In the genomic region with DNA sequence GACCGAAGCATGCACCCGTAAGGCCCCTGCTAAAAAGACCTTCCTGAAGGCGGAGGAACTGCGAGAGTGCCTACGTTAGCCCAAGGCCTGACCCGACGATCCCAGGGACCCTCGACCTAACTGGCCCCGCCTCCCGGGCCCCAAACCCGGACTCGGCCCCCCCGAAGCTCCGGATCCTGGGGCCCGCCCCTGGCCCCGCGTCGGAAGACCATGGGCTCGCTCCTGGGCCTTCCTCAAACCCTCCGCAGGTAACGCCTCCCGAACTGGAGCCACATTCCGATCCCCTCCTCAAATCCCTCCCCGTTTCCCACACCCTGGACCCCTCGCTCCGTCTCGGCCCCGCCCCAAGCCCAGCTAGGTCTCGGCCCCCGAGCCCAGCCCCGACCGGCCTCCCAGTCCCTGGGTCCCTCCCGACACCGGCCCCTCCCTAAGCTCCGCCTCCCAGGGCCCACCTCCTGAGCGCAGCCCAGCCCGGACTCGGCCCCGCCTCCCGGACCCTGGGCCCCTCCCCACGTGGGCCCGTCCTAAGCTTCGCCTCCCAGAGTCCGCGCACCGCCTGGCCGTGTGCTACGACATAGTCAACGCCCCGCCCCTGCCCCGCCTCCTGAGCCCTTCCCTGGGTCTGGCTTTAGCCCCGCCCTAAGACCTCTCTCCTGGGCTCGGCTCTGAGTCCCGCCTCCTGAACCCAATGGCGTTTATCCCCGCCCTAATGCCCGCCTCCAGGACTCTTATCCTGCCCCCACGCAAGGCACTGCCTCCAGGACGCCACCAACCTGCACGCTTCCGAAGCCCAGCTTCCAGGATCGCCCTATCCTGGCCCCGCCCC, we compare ENCODE assay signal across 8 cellular contexts. TPM values are rescaled to one million over a fixed set of nuclear protein-coding genes. Genes with fewer than 3 reads are reported as not detected.
DNase-seq lines count a peak whose midpoint lies in the region; ATAC-seq, FAIRE-seq and TF ChIP-seq lines count a peak whose summit lies in the region.
"Not testable (repeated sequence)": the region's sequence is repeated elsewhere in the genome, so short reads cannot be mapped to it uniquely, and the experiment has no call there.

No MANE protein-coding gene starts in this region.

- ATAC-seq in A549: peak; percentile 81 to 93
- peak; percentile 69 for ATAC-seq in GM19372 (IDR thresholded peaks at IDR 0.05; ENCODE audit: low read depth, unreplicated experiment)

- H3K79me2 ChIP-seq in SK-N-SH (ENCODE audit: insufficient read depth): not testable (repeated sequence)

- not testable (repeated sequence) for TF ChIP-seq POLR2A in A549 (IDR thresholded peaks at IDR 0.05; ENCODE audit: low read length); lower leg skin (IDR thresholded peaks at IDR 0.05)

- WGBS in A549 (ENCODE audit: missing lambda C conversion rate): 17% methylated on average over 1 of the region's 63 CpGs
- under 1% methylated on average over 31 of the region's 63 CpGs for WGBS in SK-N-SH (ENCODE audit: low lambda C conversion rate)
- 1% methylated on average over 35 to 57 of the region's 63 CpGs for WGBS in lower leg skin, 2 donors

- DNase-seq in A549 (ENCODE audit: low read depth in 1 of 2, low spot score in 1 of 2) (peak; percentile 46 to 93), LNCaP clone FGC (ENCODE audit: low read depth) (peak; percentile 38), SK-N-SH (peak; percentile 81), epidermal melanocyte (ENCODE audit: insufficient read length, low spot score) (peak; percentile 23), lower leg skin (ENCODE audit: low spot score in 2 of 2) (peak; percentile 98 to 100)
- peak; percentile 94 for DNase-seq in activated T-helper 9 cell treated with anti-CD3 and anti-CD28 coated beads, Interleukin-2, amount 50 U/mL, for 16 hours (ENCODE audit: low read depth)
- peak; percentile 93 to 96 (median 93) for DNase-seq in stimulated activated CD4-positive, alpha-beta T cell treated with anti-CD3 and anti-CD28 coated beads, Interleukin-12 subunit alpha, Interleukin-12 subunit beta, amount 100 ng/mL, for 48 hours (ENCODE audit: low read depth in 2 of 3, low spot score in 1 of 3)

- POLR2A ChIA-PET in A549 (lab: Yijun Ruan, JAX): interaction anchor here (1.2 kb wide), 1 partner anchor 539 kb away, joined by 3 read pairs; no protein-coding TSS in a partner anchor
- POLR2A ChIA-PET in SK-N-SH (lab: Yijun Ruan, JAX): not testable (repeated sequence)

- TF ChIP-seq CTCF in A549 (IDR thresholded peaks at IDR 0.05); LNCaP clone FGC (IDR thresholded peaks at IDR 0.05; ENCODE audit: control insufficient read depth, extremely low read depth, insufficient read depth); SK-N-SH (IDR thresholded peaks at IDR 0.05); lower leg skin (IDR thresholded peaks at IDR 0.05): not testable (repeated sequence)

- H3K27ac ChIP-seq in A549 (peak overlapping the region; percentile 78 to 99), SK-N-SH (ENCODE audit: low read depth in 2 of 2, low read length in 1 of 2) (peak overlapping the region; percentile 47 to 55; a peak in 3 of 4 replicates)

- not testable (repeated sequence) for H3K27me3 ChIP-seq in SK-N-SH (ENCODE audit: insufficient read depth)

- not testable (repeated sequence) for H3K36me3 ChIP-seq in SK-N-SH (replicated peaks in 1 of 2; ENCODE audit: control insufficient read depth in 1 of 2, insufficient read depth in 2 of 2, low read length in 1 of 2)

- peak overlapping the region; percentile 79 for H3K4me2 ChIP-seq in A549
- H3K4me2 ChIP-seq in SK-N-SH: peak overlapping the region; percentile 70

- H3K9me3 ChIP-seq in A549, SK-N-SH: not testable (repeated sequence)

- CTCF ChIA-PET in A549 (lab: Yijun Ruan, JAX); SK-N-SH (lab: Yijun Ruan, JAX): not testable (repeated sequence)

- not testable (repeated sequence) for H3K4me1 ChIP-seq in A549; SK-N-SH (ENCODE audit: control insufficient read depth in 1 of 2, insufficient read depth in 2 of 2, low read depth in 1 of 2, low read length in 1 of 2)

- H3K4me3 ChIP-seq in A549 (peak overlapping the region; percentile 64), LNCaP clone FGC (ENCODE audit: low read depth, low read length) (peak overlapping the region; percentile 43), SK-N-SH (ENCODE audit: low read depth in 2 of 2, low read length in 1 of 2) (peak overlapping the region; percentile 55 to 76), lower leg skin (ENCODE audit: low read depth, poor library complexity, severe bottlenecking) (peak overlapping the region; percentile 53)

- intact Hi-C loops in lower leg skin (cut with DNase I; ENCODE audit: low total_unique reads): not testable (repeated sequence)

- H3K9ac ChIP-seq in SK-N-SH: peak overlapping the region; percentile 71

- peak overlapping the region; percentile 93 for H2AFZ ChIP-seq in SK-N-SH (ENCODE audit: low read depth)

- TF ChIP-seq EP300 in A549 (IDR thresholded peaks at IDR 0.05); SK-N-SH (IDR thresholded peaks at IDR 0.05; ENCODE audit: borderline replicate concordance in 1 of 2, low read depth in 1 of 2, low read length in 1 of 2): not testable (repeated sequence)

- TF ChIP-seq RAD21 in A549 (conservative IDR thresholded peaks at IDR 0.05 in 1 of 2, IDR thresholded peaks at IDR 0.05 in 1 of 2); SK-N-SH (IDR thresholded peaks at IDR 0.05; ENCODE audit: low read length): not testable (repeated sequence)

- not testable (repeated sequence) for H3K9me2 ChIP-seq in SK-N-SH

- FAIRE-seq in A549 (lab: Jason Lieb, UNC): not testable (repeated sequence)

- not testable (repeated sequence) for H3F3A ChIP-seq in SK-N-SH (replicated peaks; ENCODE audit: insufficient read depth)

- H4K20me1 ChIP-seq in SK-N-SH (ENCODE audit: insufficient read depth): not testable (repeated sequence)

TF ChIP-seq in A549, 52 proteins besides CTCF, POLR2A, EP300 and RAD21:
- peak; percentile 57; the same call in 1 of the 2 replicates for TF ChIP-seq PHF8 (IDR thresholded peaks at IDR 0.05; ENCODE audit: borderline replicate concordance, low read depth)

TF ChIP-seq in SK-N-SH, 30 proteins besides CTCF, POLR2A, EP300 and RAD21:
- TF ChIP-seq NRF1 (IDR thresholded peaks at IDR 0.05; ENCODE audit: low read depth, low read length): peak; percentile 28; the same call in 1 of the 2 replicates
- TF ChIP-seq, protein P1, sequence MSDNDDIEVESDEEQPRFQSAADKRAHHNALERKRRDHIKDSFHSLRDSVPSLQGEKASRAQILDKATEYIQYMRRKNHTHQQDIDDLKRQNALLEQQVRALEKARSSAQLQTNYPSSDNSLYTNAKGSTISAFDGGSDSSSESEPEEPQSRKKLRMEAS (IDR thresholded peaks at IDR 0.05; ENCODE audit: low read depth): 0 out of 2 replicates have a peak, but pooled peaks have one; percentile 18
- TF ChIP-seq MXI1 (IDR thresholded peaks at IDR 0.05; ENCODE audit: low read depth, low read length): peak; percentile 40; the same call in 1 of the 2 replicates

RNA-seq across cellular contexts. Expression of a gene that starts 17.8 kb away (rescaled TPM):
- not detected in 2 replicates for polyA plus RNA-seq in A549 (2011; rRNA removed)
- polyA plus RNA-seq in A549 (2012; cell fraction: cytosol; rRNA removed): not detected in 2 replicates
- polyA plus RNA-seq in A549 (2012; cell fraction: nucleus; rRNA removed): not detected in 2 replicates
- not detected in 3 replicates for polyA plus RNA-seq in A549 (2017; fragmentation: RNase III; extraction: RNeasy Plus Mini Kit Qiagen cat#74134 plus additional on column Dnase treatment)
- polyA minus RNA-seq in A549 (2011; rRNA and poly(A)+ RNA removed): not detected in 2 replicates
- polyA plus RNA-seq in SK-N-SH (2012; rRNA removed): not detected in 2 replicates
- polyA plus RNA-seq in SK-N-SH (2012; cell fraction: cytosol; rRNA removed): not detected in 2 replicates
- polyA plus RNA-seq in SK-N-SH (2012; cell fraction: nucleus; rRNA removed): not detected in 2 replicates
- total RNA-seq in lower leg skin: not detected

RNA-seq across cellular contexts. Expression of a gene that starts 58.1 kb away (rescaled TPM):
- polyA plus RNA-seq in A549 (2011; rRNA removed) (not detected in 2 replicates), A549 (2017; fragmentation: RNase III; extraction: RNeasy Plus Mini Kit Qiagen cat#74134 plus additional on column Dnase treatment) (not detected in 3 replicates), SK-N-SH (2012; rRNA removed) (not detected in 2 replicates)
- polyA plus RNA-seq in A549 (2012; cell fraction: cytosol; rRNA removed): not detected in 2 replicates
- polyA plus RNA-seq in A549 (2012; cell fraction: nucleus; rRNA removed): not detected in 2 replicates
- not detected in 2 replicates for polyA minus RNA-seq in A549 (2011; rRNA and poly(A)+ RNA removed)
- polyA plus RNA-seq in SK-N-SH (2012; cell fraction: cytosol; rRNA removed): not detected in 2 replicates
- polyA plus RNA-seq in SK-N-SH (2012; cell fraction: nucleus; rRNA removed): not detected in 2 replicates
- total RNA-seq in lower leg skin: not detected

Comparison
In these comparisons a context has a peak if more than half of its experiments do, and no peak if none do; other contexts are left out.
1. Peak in every context shown above with its lines: DNase-seq, ATAC-seq, H3K4me3 ChIP-seq and H3K27ac ChIP-seq.
2. DNase-seq: peak in every context shown above with its lines; median percentile 99 in lower leg skin; 94 in activated T-helper 9 cell treated with anti-CD3 and anti-CD28 coated beads, Interleukin-2, amount 50 U/mL, for 16 hours; 93 in stimulated activated CD4-positive, alpha-beta T cell treated with anti-CD3 and anti-CD28 coated beads, Interleukin-12 subunit alpha, Interleukin-12 subunit beta, amount 100 ng/mL, for 48 hours; 81 in SK-N-SH; 70 in A549; 38 in LNCaP clone FGC; 23 in epidermal melanocyte.